17 cellular contexts compared by ENCODE assay signal in genomic region chr10:34864156-34865075, GRCh38. TPM values are rescaled to one million over a fixed set of nuclear protein-coding genes. Genes with fewer than 3 reads are reported as not detected.
DNase-seq lines count a peak whose midpoint lies in the region; FAIRE-seq and TF ChIP-seq lines count a peak whose summit lies in the region.
"Had no signal": no experiment of that assay in that cellular context is flagged by ENCODE, and none has a peak within 500 bp of the region (broad histone marks: within the 10 kb centered on the region; RNA-seq: fewer than 3 reads in every experiment).

No MANE protein-coding gene starts in this region.

- intact Hi-C loops in kidney (cut with DNase I), result no loop called here
- intact Hi-C loops in transverse colon (cut with DNase I; ENCODE audit: low total_unique reads), result no loop called here

- DNase-seq in NCI-H2227 treated with DMSO at 0.1 percent for 48 hours (lab: John Stamatoyannopoulos, UW) (peak; percentile 2), NCI-H2227 (lab: John Stamatoyannopoulos, UW; ENCODE audit: unreplicated experiment) (no peak), adipocyte (ENCODE audit: low read depth) (peak; percentile 34), kidney (no peak), transverse colon (no peak), epidermal melanocyte (ENCODE audit: insufficient read length, low spot score) (no peak), SK-N-DZ (ENCODE audit: low spot score) (no peak), NCI-H2107 (lab: John Stamatoyannopoulos, UW) (no peak)
- DNase-seq: activated CD4-positive, alpha-beta T cell treated with anti-CD3 and anti-CD28 coated beads for 36 hours; NCI-H2081; SHP77; T1000; tibial artery had no signal

- H3K27ac ChIP-seq in kidney (ENCODE audit: low read depth in 2 of 2, low read length in 2 of 2) (no peak overlapping the region), transverse colon (peak overlapping the region; percentile 65 to 81 (median 76))
- H3K27ac ChIP-seq: C4-2B, skin epidermis, tibial artery had no signal

- H3K9ac ChIP-seq in adipocyte (ENCODE audit: low read length) (no peak overlapping the region), kidney (ENCODE audit: low read length in 2 of 2) (no peak overlapping the region)

- peaks cover 13% of the 10 kb centered on the region for H3K4me1 ChIP-seq in adipocyte (ENCODE audit: control insufficient read depth, insufficient read depth, low read length)
- peaks cover 4 to 7% of the 10 kb centered on the region in 2 donors for H3K4me1 ChIP-seq in kidney (ENCODE audit: control insufficient read depth in 1 of 2, insufficient read depth in 1 of 2, low read depth in 1 of 2, low read length in 2 of 2)
- H3K4me1 ChIP-seq in transverse colon, result peaks cover 3 to 55% (median 29%) of the 10 kb centered on the region in 4 donors

- TF ChIP-seq CTCF in kidney (IDR thresholded peaks at IDR 0.05; ENCODE audit: borderline replicate concordance, extremely low read depth, insufficient read depth), result no peak
- no peak for TF ChIP-seq CTCF in transverse colon (IDR thresholded peaks at IDR 0.05)

- H3K36me3 ChIP-seq in adipocyte (ENCODE audit: control insufficient read depth, insufficient read depth, low read length, severe bottlenecking) (no peaks in the 10 kb centered on the region), kidney (ENCODE audit: control insufficient read depth in 1 of 2, insufficient read depth in 2 of 2, low read length in 2 of 2) (no peaks in the 10 kb centered on the region), transverse colon (no peaks in the 10 kb centered on the region)
- H3K36me3 ChIP-seq: tibial artery had no signal

- H3K4me3 ChIP-seq in adipocyte (ENCODE audit: low read length), result no peak overlapping the region
- H3K4me3 ChIP-seq in kidney (ENCODE audit: low read length in 2 of 2), result peak overlapping the region; percentile 2 to 22
- H3K4me3 ChIP-seq in transverse colon, result no peak overlapping the region
- H3K4me3 ChIP-seq: skin epidermis, tibial artery had no signal

- H3K27me3 ChIP-seq in adipocyte (replicated peaks; ENCODE audit: control insufficient read depth, insufficient read depth, low read length) (peaks cover 17% of the 10 kb centered on the region), transverse colon (no peaks in the 10 kb centered on the region)

- no peak for TF ChIP-seq POLR2A in transverse colon (IDR thresholded peaks at IDR 0.05)

- no peaks in the 10 kb centered on the region for H3K9me3 ChIP-seq in adipocyte (ENCODE audit: control insufficient read depth, low read length)
- H3K9me3 ChIP-seq in kidney (ENCODE audit: control insufficient read depth in 1 of 2, low read length in 2 of 2), result no peaks in the 10 kb centered on the region
- H3K9me3 ChIP-seq in transverse colon, result no peaks in the 10 kb centered on the region
- H3K9me3 ChIP-seq: tibial artery had no signal

- FAIRE-seq in kidney (lab: Jason Lieb, UNC), result peak; percentile 29
- FAIRE-seq: A204.1, frontal cortex had no signal

- WGBS in transverse colon (ENCODE audit: low coverage in 1 of 2), 2 donors, result 38 to 42% methylated on average over 8 to 12 of the region's 12 CpGs

- no peak for TF ChIP-seq EP300 in transverse colon (IDR thresholded peaks at IDR 0.05; ENCODE audit: low read depth)

- in situ Hi-C loops in transverse colon (cut with MboI; ENCODE audit: low pct_ligation_motif_present in 1 of 4, low pct_unique_long_range_greater_than_20kb in 1 of 4, low sequenced_read_pairs in 3 of 4), result no loop called here

RNA-seq across cellular contexts. Expression of gene PARD3, which starts 49.3 kb away (rescaled TPM):
- 47.5 TPM for total RNA-seq in kidney
- polyA plus RNA-seq in kidney (ENCODE audit: insufficient read depth, low read depth, low replicate concordance), result 21.1 TPM
- 10 to 100 TPM; 27.3 to 65.3 (median 55.6) TPM for total RNA-seq in transverse colon
- polyA plus RNA-seq in SK-N-DZ (2014; cell fraction: cytosol; rRNA removed), result 28.3 and 30.0 TPM in 2 replicates
- polyA plus RNA-seq in SK-N-DZ (2014; cell fraction: nucleus; rRNA removed), result 14.3 and 17.2 TPM in 2 replicates

Comparison
In these comparisons a context has a peak if more than half of its experiments do, and no peak if none do; other contexts are left out.
1. DNase-seq: peak in NCI-H2227 treated with DMSO at 0.1 percent for 48 hours (single experiment) and adipocyte (single experiment); none in NCI-H2227 (single experiment), kidney (single experiment), transverse colon (single experiment), epidermal melanocyte (single experiment), SK-N-DZ (single experiment) and NCI-H2107 (single experiment).
2. H3K4me3 ChIP-seq: peak in kidney (2 of 2); none in adipocyte (single experiment) and transverse colon (0 of 4).
3. H3K27ac ChIP-seq: peak in transverse colon (4 of 4); none in kidney (0 of 2).